ENCODE assay signal across 10 cellular contexts in the genomic region with DNA sequence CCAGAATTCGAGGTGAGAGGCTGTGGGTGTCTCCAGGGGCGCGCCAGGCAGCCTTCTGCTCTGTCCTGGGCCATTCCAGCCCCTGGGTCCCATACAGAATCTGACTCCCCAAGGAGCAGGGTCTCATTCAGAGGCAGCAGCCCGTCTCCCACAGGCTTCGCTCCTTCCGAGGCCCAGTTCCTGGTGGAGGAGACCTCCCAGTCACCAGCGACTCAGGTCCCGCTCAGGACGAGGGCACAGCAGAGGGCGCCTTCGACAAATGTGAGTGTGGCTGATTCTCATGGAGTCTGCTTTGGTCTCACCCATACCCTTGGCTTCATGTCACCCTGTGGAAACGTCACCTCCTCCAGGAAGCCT.
A peak's percentile ranks its signal among the peaks of the same experiment; 100 is the strongest.
DNase-seq lines count a peak whose midpoint lies in the region; ATAC-seq, FAIRE-seq and TF ChIP-seq lines count a peak whose summit lies in the region.
"Had no signal": no experiment of that assay in that cellular context is flagged by ENCODE, and none has a peak within 500 bp of the region (broad histone marks: within the 10 kb centered on the region; RNA-seq: fewer than 3 reads in every experiment).

No MANE protein-coding gene starts in this region.

- CTCF ChIA-PET in A549 (lab: Yijun Ruan, JAX) = interaction anchor here (0.9 to 14.4 kb wide), 15 partner anchors 11 to 816 kb away, joined by 3 to 305 read pairs (median 13); no protein-coding TSS in a partner anchor
- CTCF ChIA-PET in IMR-90 (lab: Yijun Ruan, JAX) = no interaction called here

- no peak overlapping the region for H3K27ac Mint-ChIP-seq in endodermal cell

- H3K56ac ChIP-seq in IMR-90 (ENCODE audit: extremely low read depth, insufficient read depth, low read length) = no peak overlapping the region

- H3K4me2 ChIP-seq in A549 = no peak overlapping the region
- H3K4me2 ChIP-seq in IMR-90 (ENCODE audit: low read depth, low read length) = no peak overlapping the region

- H4K91ac ChIP-seq in IMR-90 (ENCODE audit: insufficient read depth, low read depth, low read length) = no peak overlapping the region

- ATAC-seq in A549 = peak in 1 of 2 experiments; percentile 16; a peak in 3 of 6 replicates
- ATAC-seq in IMR-90 (ENCODE audit: low read depth) = no peak

- H4K20me1 ChIP-seq in IMR-90 (ENCODE audit: insufficient read depth, low read length) = no peaks in the 10 kb centered on the region

- H3K23ac ChIP-seq in IMR-90 (ENCODE audit: low read depth, low read length) = no peak overlapping the region

- H2BK5ac ChIP-seq in IMR-90 (ENCODE audit: low read depth, low read length, poor library complexity, severe bottlenecking) = no peak overlapping the region

- H3K27ac ChIP-seq in A549 (no peak overlapping the region), IMR-90 (ENCODE audit: insufficient read depth, low read length) (no peak overlapping the region), endodermal cell (ENCODE audit: low read depth, low read length) (no peak overlapping the region), muscle layer of colon (ENCODE audit: low read depth, low read length) (peak overlapping the region; percentile 50)
- H3K27ac ChIP-seq: HL-60 had no signal

- FAIRE-seq in A549 (lab: Jason Lieb, UNC) = no peak
- FAIRE-seq: HTR-8/SVneo had no signal

- no peaks in the 10 kb centered on the region for H3K9me3 Mint-ChIP-seq in endodermal cell

- in situ Hi-C loops in IMR-90 (cut with MboI; ENCODE audit: low sequenced_read_pairs) = loop anchor here (10.0 kb wide), 2 partner anchors 380 to 800 kb away; no protein-coding TSS in a partner anchor

- H2AK9ac ChIP-seq in IMR-90 (replicated peaks; ENCODE audit: low read depth, low read length, poor library complexity) = no peak overlapping the region

- no peak overlapping the region for H3K4ac ChIP-seq in IMR-90 (ENCODE audit: low read depth, low read length)

- BruUV-seq in IMR-90 (replicated peaks; lab: Mats Ljungman, UMichigan) = no TSS peak

- H2BK15ac ChIP-seq in IMR-90 (ENCODE audit: low read depth, low read length) = no peak overlapping the region

- dilution Hi-C loops in IMR-90 (cut with HindIII; ENCODE audit: low sequenced_read_pairs, unreplicated experiment) = no loop called here

- H3K9ac ChIP-seq in IMR-90 (ENCODE audit: low read depth, low read length) = no peak overlapping the region
- no peak overlapping the region for H3K9ac ChIP-seq in endodermal cell (ENCODE audit: extremely low read depth, low read length, poor library complexity, severe bottlenecking)
- H3K9ac ChIP-seq in muscle layer of colon (ENCODE audit: low read length) = no peak overlapping the region

- 67% methylated on average over 10 of the region's 12 CpGs for WGBS in A549 (ENCODE audit: missing lambda C conversion rate)
- 0% methylated on average over 1 of the region's 12 CpGs; no CpG with 5 or more reads in 1 of the 2 experiments for WGBS in IMR-90 (ENCODE audit: extremely low coverage in 2 of 2, insufficient read length in 1 of 2), 2 experiments
- WGBS in endodermal cell (ENCODE audit: insufficient coverage in 1 of 2, insufficient read length in 1 of 2), 2 experiments = 80 to 84% methylated on average over 4 to 12 of the region's 12 CpGs

- no peaks in the 10 kb centered on the region for H3K36me3 Mint-ChIP-seq in endodermal cell (ENCODE audit: low read depth)

- TF ChIP-seq POLR2A in A549 (IDR thresholded peaks at IDR 0.05; ENCODE audit: low read length) (no peak), IMR-90 (IDR thresholded peaks at IDR 0.05; ENCODE audit: low read depth, low read length) (no peak)

- no peak overlapping the region for H4K5ac ChIP-seq in IMR-90 (ENCODE audit: low read depth, low read length)

- H2BK20ac ChIP-seq in IMR-90 (ENCODE audit: low read depth, low read length) = no peak overlapping the region

- H3K4me1 Mint-ChIP-seq in endodermal cell = no peaks in the 10 kb centered on the region

- no peak for DNase-seq in A549 (ENCODE audit: low read depth in 1 of 2, low spot score in 1 of 2)
- DNase-seq in IMR-90 = no peak
- peak; percentile 78 for DNase-seq in endodermal cell
- no peak for DNase-seq in pons (ENCODE audit: low spot score)
- no peak for DNase-seq in putamen (ENCODE audit: low spot score)
- DNase-seq in stimulated activated naive CD4-positive, alpha-beta T cell treated with Interleukin-2 at 50 U/mL for 16 hours (lab: John Stamatoyannopoulos, UW) = no peak
- DNase-seq: NCI-H1436 treated with DMSO at 0.1 percent for 48 hours had no signal

- H3K4me3 Mint-ChIP-seq in endodermal cell = no peak overlapping the region

- peaks cover 27% of the 10 kb centered on the region for H3K27me3 Mint-ChIP-seq in endodermal cell (ENCODE audit: insufficient read depth)

- TF ChIP-seq RAD21 in A549 (conservative IDR thresholded peaks at IDR 0.05 in 1 of 2, IDR thresholded peaks at IDR 0.05 in 1 of 2) (no peak), IMR-90 (IDR thresholded peaks at IDR 0.05; ENCODE audit: low read length) (no peak)

- H3K14ac ChIP-seq in IMR-90 (replicated peaks; ENCODE audit: low read depth, low read length) = no peak overlapping the region

- intact Hi-C loops in IMR-90 (cut with micrococcal nuclease) = no loop called here

- no peaks in the 10 kb centered on the region for H3K27me3 ChIP-seq in IMR-90 (ENCODE audit: control insufficient read depth, insufficient read depth, low read length)
- H3K27me3 ChIP-seq in endodermal cell (ENCODE audit: control insufficient read depth, insufficient read depth, low read length, poor library complexity, severe bottlenecking) = peaks cover 34% of the 10 kb centered on the region
- H3K27me3 ChIP-seq in muscle layer of colon (ENCODE audit: control insufficient read depth in 1 of 2, insufficient read depth in 2 of 2, low read length in 2 of 2) = no peaks in the 10 kb centered on the region

- TF ChIP-seq EP300 in A549 (IDR thresholded peaks at IDR 0.05) = no peak

- no peaks in the 10 kb centered on the region for H3K79me1 ChIP-seq in IMR-90 (ENCODE audit: low read depth in 1 of 2, low read length in 2 of 2)

- no peaks in the 10 kb centered on the region for H3K36me3 ChIP-seq in IMR-90 (ENCODE audit: control insufficient read depth, insufficient read depth, low read length)
- no peaks in the 10 kb centered on the region for H3K36me3 ChIP-seq in endodermal cell (ENCODE audit: control insufficient read depth, insufficient read depth, low read length)
- no peaks in the 10 kb centered on the region for H3K36me3 ChIP-seq in muscle layer of colon (ENCODE audit: insufficient read depth, low read length)

- no peak overlapping the region for H3K18ac ChIP-seq in IMR-90 (ENCODE audit: low read depth, low read length)

- peak overlapping the region; percentile 11 for H2AFZ ChIP-seq in IMR-90 (replicated peaks; ENCODE audit: low read length, poor library complexity)

- H3K4me1 ChIP-seq in A549 (no peaks in the 10 kb centered on the region), IMR-90 (ENCODE audit: control insufficient read depth, insufficient read depth, low read length) (no peaks in the 10 kb centered on the region), endodermal cell (ENCODE audit: control insufficient read depth, insufficient read depth, low read length) (no peaks in the 10 kb centered on the region), muscle layer of colon (ENCODE audit: insufficient read depth, low read length) (peaks cover 19% of the 10 kb centered on the region)

- TF ChIP-seq CTCF in A549 (IDR thresholded peaks at IDR 0.05) (no peak), IMR-90 (conservative IDR thresholded peaks at IDR 0.05; ENCODE audit: low read depth, low read length) (no peak), endodermal cell (conservative IDR thresholded peaks at IDR 0.05) (no peak)

- H3K9me1 ChIP-seq in IMR-90 (ENCODE audit: insufficient read depth, low read length) = no peaks in the 10 kb centered on the region

- POLR2A ChIA-PET in A549 (lab: Yijun Ruan, JAX) (no interaction called here), IMR-90 (lab: Charles Lee; ENCODE audit: unreplicated experiment) (no interaction called here)

- H3K4me3 ChIP-seq in A549 = no peak overlapping the region
- no peak overlapping the region for H3K4me3 ChIP-seq in IMR-90 (ENCODE audit: insufficient read depth, low read depth, low read length)
- no peak overlapping the region for H3K4me3 ChIP-seq in endodermal cell (ENCODE audit: low read length)
- no peak overlapping the region for H3K4me3 ChIP-seq in muscle layer of colon (ENCODE audit: low read depth in 1 of 2, low read length in 2 of 2)

- no peak overlapping the region for H4K8ac ChIP-seq in IMR-90 (ENCODE audit: low read depth in 2 of 2, low read length in 2 of 2)

- H3K9me3 ChIP-seq in A549 (no peaks in the 10 kb centered on the region), IMR-90 (ENCODE audit: control insufficient read depth, insufficient read depth, low read length) (peaks cover 6% of the 10 kb centered on the region; the same call in 1 of the 2 replicates), endodermal cell (ENCODE audit: control insufficient read depth, low read length) (no peaks in the 10 kb centered on the region), muscle layer of colon (ENCODE audit: low read length) (no peaks in the 10 kb centered on the region)

- no peak overlapping the region for H2BK120ac ChIP-seq in IMR-90 (ENCODE audit: low read depth, low read length)

- no peak overlapping the region for H2AK5ac ChIP-seq in IMR-90 (ENCODE audit: low read depth, low read length)

TF ChIP-seq in A549, 52 proteins besides CTCF, POLR2A, EP300 and RAD21:
- TF ChIP-seq, protein P1, sequence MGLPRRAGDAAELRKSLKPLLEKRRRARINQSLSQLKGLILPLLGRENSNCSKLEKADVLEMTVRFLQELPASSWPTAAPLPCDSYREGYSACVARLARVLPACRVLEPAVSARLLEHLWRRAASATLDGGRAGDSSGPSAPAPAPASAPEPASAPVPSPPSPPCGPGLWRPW (IDR thresholded peaks at IDR 0.05) = no peak
- peak; percentile 14 for TF ChIP-seq ZFP36 (IDR thresholded peaks at IDR 0.05; ENCODE audit: borderline replicate concordance, partially characterized antibody)

TF ChIP-seq in IMR-90, 13 proteins besides CTCF, POLR2A, EP300 and RAD21:
- no peak for TF ChIP-seq RFX5 (IDR thresholded peaks at IDR 0.05; ENCODE audit: low read depth, low read length)
- TF ChIP-seq, protein P2, sequence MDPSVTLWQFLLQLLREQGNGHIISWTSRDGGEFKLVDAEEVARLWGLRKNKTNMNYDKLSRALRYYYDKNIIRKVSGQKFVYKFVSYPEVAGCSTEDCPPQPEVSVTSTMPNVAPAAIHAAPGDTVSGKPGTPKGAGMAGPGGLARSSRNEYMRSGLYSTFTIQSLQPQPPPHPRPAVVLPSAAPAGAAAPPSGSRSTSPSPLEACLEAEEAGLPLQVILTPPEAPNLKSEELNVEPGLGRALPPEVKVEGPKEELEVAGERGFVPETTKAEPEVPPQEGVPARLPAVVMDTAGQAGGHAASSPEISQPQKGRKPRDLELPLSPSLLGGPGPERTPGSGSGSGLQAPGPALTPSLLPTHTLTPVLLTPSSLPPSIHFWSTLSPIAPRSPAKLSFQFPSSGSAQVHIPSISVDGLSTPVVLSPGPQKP (IDR thresholded peaks at IDR 0.05; ENCODE audit: borderline replicate concordance, low read depth, low read length) = no peak
